1 cellular context compared by ENCODE assay signal in the genomic region with DNA sequence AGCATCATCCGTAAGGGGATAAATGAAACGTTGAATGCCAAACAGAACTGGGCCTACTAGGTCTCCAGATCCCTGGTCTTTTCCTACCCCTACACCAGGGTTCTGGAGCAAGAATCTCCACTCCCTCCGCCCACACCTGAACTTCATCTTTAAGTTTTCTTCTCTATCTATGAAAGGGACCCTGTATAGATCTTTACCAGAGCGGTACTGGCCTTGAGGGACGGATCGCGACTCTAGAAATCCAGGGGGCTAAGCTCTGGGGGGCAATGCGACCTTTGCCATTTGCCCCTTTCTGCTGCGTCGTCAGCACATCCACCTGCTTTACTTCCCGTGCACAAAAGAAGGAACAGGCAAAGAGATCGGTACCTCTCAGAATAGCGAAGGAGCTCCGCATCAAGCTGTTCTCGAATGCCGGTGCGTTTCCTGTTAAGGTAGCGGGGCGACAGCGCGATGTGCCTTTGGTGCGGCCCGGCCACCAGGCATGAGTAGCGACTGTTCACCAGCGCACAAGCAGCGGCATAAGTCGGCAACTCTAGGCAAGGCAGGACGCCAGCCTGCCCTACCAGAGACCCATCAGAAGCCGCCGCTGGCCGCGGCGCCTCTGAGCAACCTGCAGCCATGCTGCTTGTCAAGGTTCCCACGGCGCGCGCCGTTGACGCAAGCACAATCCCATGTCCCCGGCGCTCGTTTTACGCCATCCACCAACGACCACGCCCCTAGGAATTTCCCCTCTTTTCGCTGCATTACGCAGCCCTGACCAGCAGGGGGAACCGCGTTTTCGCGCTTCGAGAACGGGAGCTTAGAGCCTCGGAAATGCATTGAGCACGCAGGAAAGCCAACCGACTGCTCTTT.
A peak's percentile ranks its signal among the peaks of the same experiment; 100 is the strongest.
TF ChIP-seq lines count a peak whose summit lies in the region.

A gene with protein sequence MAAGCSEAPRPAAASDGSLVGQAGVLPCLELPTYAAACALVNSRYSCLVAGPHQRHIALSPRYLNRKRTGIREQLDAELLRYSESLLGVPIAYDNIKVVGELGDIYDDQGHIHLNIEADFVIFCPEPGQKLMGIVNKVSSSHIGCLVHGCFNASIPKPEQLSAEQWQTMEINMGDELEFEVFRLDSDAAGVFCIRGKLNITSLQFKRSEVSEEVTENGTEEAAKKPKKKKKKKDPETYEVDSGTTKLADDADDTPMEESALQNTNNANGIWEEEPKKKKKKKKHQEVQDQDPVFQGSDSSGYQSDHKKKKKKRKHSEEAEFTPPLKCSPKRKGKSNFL (minus strand): TSS at position 641 of the 852 bp plus-strand sequence. CDS start 21 bp downstream, at position 620.

TF ChIP-seq in GM12878, 131 proteins besides CTCF, POLR2A, EP300 and RAD21 (continued from another document and continues in another):
- TF ChIP-seq, protein P1, sequence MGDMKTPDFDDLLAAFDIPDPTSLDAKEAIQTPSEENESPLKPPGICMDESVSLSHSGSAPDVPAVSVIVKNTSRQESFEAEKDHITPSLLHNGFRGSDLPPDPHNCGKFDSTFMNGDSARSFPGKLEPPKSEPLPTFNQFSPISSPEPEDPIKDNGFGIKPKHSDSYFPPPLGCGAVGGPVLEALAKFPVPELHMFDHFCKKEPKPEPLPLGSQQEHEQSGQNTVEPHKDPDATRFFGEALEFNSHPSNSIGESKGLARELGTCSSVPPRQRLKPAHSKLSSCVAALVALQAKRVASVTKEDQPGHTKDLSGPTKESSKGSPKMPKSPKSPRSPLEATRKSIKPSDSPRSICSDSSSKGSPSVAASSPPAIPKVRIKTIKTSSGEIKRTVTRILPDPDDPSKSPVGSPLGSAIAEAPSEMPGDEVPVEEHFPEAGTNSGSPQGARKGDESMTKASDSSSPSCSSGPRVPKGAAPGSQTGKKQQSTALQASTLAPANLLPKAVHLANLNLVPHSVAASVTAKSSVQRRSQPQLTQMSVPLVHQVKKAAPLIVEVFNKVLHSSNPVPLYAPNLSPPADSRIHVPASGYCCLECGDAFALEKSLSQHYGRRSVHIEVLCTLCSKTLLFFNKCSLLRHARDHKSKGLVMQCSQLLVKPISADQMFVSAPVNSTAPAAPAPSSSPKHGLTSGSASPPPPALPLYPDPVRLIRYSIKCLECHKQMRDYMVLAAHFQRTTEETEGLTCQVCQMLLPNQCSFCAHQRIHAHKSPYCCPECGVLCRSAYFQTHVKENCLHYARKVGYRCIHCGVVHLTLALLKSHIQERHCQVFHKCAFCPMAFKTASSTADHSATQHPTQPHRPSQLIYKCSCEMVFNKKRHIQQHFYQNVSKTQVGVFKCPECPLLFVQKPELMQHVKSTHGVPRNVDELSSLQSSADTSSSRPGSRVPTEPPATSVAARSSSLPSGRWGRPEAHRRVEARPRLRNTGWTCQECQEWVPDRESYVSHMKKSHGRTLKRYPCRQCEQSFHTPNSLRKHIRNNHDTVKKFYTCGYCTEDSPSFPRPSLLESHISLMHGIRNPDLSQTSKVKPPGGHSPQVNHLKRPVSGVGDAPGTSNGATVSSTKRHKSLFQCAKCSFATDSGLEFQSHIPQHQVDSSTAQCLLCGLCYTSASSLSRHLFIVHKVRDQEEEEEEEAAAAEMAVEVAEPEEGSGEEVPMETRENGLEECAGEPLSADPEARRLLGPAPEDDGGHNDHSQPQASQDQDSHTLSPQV (IDR thresholded peaks at IDR 0.05): no peak
- TF ChIP-seq ZZZ3 (IDR thresholded peaks at IDR 0.05; ENCODE audit: control insufficient read depth, insufficient read length, low read depth) (no peak), CBFB (IDR thresholded peaks at IDR 0.05; ENCODE audit: low read depth) (no peak), SMC3 (IDR thresholded peaks at IDR 0.05; ENCODE audit: borderline replicate concordance, low read length) (peak; percentile 42), MEF2B (IDR thresholded peaks at IDR 0.05; ENCODE audit: partially characterized antibody, poor library complexity, severe bottlenecking) (no peak), ZNF207 (IDR thresholded peaks at IDR 0.05; ENCODE audit: borderline replicate concordance) (peak; percentile 46; the same call in 1 of the 2 replicates), BACH1 (IDR thresholded peaks at IDR 0.05; ENCODE audit: borderline replicate concordance) (0 out of 2 replicates have a peak, but pooled peaks have one; percentile 41), BMI1 (IDR thresholded peaks at IDR 0.05; ENCODE audit: borderline replicate concordance) (no peak), IKZF2 (IDR thresholded peaks at IDR 0.05) (no peak; a peak in 1 of 4 replicates), FOXM1 (IDR thresholded peaks at IDR 0.05; ENCODE audit: low read depth, low read length) (0 out of 2 replicates have a peak, but pooled peaks have one; percentile 26)
- TF ChIP-seq, protein P2, sequence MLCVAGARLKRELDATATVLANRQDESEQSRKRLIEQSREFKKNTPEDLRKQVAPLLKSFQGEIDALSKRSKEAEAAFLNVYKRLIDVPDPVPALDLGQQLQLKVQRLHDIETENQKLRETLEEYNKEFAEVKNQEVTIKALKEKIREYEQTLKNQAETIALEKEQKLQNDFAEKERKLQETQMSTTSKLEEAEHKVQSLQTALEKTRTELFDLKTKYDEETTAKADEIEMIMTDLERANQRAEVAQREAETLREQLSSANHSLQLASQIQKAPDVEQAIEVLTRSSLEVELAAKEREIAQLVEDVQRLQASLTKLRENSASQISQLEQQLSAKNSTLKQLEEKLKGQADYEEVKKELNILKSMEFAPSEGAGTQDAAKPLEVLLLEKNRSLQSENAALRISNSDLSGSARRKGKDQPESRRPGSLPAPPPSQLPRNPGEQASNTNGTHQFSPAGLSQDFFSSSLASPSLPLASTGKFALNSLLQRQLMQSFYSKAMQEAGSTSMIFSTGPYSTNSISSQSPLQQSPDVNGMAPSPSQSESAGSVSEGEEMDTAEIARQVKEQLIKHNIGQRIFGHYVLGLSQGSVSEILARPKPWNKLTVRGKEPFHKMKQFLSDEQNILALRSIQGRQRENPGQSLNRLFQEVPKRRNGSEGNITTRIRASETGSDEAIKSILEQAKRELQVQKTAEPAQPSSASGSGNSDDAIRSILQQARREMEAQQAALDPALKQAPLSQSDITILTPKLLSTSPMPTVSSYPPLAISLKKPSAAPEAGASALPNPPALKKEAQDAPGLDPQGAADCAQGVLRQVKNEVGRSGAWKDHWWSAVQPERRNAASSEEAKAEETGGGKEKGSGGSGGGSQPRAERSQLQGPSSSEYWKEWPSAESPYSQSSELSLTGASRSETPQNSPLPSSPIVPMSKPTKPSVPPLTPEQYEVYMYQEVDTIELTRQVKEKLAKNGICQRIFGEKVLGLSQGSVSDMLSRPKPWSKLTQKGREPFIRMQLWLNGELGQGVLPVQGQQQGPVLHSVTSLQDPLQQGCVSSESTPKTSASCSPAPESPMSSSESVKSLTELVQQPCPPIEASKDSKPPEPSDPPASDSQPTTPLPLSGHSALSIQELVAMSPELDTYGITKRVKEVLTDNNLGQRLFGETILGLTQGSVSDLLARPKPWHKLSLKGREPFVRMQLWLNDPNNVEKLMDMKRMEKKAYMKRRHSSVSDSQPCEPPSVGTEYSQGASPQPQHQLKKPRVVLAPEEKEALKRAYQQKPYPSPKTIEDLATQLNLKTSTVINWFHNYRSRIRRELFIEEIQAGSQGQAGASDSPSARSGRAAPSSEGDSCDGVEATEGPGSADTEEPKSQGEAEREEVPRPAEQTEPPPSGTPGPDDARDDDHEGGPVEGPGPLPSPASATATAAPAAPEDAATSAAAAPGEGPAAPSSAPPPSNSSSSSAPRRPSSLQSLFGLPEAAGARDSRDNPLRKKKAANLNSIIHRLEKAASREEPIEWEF (IDR thresholded peaks at IDR 0.05; ENCODE audit: insufficient replicate concordance, low read depth, low read length): no peak
- TF ChIP-seq, protein P3, sequence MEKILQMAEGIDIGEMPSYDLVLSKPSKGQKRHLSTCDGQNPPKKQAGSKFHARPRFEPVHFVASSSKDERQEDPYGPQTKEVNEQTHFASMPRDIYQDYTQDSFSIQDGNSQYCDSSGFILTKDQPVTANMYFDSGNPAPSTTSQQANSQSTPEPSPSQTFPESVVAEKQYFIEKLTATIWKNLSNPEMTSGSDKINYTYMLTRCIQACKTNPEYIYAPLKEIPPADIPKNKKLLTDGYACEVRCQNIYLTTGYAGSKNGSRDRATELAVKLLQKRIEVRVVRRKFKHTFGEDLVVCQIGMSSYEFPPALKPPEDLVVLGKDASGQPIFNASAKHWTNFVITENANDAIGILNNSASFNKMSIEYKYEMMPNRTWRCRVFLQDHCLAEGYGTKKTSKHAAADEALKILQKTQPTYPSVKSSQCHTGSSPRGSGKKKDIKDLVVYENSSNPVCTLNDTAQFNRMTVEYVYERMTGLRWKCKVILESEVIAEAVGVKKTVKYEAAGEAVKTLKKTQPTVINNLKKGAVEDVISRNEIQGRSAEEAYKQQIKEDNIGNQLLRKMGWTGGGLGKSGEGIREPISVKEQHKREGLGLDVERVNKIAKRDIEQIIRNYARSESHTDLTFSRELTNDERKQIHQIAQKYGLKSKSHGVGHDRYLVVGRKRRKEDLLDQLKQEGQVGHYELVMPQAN (conservative IDR thresholded peaks at IDR 0.05): peak; percentile 92
- TF ChIP-seq, protein P4, sequence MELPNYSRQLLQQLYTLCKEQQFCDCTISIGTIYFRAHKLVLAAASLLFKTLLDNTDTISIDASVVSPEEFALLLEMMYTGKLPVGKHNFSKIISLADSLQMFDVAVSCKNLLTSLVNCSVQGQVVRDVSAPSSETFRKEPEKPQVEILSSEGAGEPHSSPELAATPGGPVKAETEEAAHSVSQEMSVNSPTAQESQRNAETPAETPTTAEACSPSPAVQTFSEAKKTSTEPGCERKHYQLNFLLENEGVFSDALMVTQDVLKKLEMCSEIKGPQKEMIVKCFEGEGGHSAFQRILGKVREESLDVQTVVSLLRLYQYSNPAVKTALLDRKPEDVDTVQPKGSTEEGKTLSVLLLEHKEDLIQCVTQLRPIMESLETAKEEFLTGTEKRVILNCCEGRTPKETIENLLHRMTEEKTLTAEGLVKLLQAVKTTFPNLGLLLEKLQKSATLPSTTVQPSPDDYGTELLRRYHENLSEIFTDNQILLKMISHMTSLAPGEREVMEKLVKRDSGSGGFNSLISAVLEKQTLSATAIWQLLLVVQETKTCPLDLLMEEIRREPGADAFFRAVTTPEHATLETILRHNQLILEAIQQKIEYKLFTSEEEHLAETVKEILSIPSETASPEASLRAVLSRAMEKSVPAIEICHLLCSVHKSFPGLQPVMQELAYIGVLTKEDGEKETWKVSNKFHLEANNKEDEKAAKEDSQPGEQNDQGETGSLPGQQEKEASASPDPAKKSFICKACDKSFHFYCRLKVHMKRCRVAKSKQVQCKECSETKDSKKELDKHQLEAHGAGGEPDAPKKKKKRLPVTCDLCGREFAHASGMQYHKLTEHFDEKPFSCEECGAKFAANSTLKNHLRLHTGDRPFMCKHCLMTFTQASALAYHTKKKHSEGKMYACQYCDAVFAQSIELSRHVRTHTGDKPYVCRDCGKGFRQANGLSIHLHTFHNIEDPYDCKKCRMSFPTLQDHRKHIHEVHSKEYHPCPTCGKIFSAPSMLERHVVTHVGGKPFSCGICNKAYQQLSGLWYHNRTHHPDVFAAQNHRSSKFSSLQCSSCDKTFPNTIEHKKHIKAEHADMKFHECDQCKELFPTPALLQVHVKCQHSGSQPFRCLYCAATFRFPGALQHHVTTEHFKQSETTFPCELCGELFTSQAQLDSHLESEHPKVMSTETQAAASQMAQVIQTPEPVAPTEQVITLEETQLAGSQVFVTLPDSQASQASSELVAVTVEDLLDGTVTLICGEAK (IDR thresholded peaks at IDR 0.05; ENCODE audit: borderline replicate concordance): no peak
- TF ChIP-seq, protein P5, sequence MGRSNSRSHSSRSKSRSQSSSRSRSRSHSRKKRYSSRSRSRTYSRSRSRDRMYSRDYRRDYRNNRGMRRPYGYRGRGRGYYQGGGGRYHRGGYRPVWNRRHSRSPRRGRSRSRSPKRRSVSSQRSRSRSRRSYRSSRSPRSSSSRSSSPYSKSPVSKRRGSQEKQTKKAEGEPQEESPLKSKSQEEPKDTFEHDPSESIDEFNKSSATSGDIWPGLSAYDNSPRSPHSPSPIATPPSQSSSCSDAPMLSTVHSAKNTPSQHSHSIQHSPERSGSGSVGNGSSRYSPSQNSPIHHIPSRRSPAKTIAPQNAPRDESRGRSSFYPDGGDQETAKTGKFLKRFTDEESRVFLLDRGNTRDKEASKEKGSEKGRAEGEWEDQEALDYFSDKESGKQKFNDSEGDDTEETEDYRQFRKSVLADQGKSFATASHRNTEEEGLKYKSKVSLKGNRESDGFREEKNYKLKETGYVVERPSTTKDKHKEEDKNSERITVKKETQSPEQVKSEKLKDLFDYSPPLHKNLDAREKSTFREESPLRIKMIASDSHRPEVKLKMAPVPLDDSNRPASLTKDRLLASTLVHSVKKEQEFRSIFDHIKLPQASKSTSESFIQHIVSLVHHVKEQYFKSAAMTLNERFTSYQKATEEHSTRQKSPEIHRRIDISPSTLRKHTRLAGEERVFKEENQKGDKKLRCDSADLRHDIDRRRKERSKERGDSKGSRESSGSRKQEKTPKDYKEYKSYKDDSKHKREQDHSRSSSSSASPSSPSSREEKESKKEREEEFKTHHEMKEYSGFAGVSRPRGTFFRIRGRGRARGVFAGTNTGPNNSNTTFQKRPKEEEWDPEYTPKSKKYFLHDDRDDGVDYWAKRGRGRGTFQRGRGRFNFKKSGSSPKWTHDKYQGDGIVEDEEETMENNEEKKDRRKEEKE (IDR thresholded peaks at IDR 0.05): no peak
- TF ChIP-seq, protein P6, sequence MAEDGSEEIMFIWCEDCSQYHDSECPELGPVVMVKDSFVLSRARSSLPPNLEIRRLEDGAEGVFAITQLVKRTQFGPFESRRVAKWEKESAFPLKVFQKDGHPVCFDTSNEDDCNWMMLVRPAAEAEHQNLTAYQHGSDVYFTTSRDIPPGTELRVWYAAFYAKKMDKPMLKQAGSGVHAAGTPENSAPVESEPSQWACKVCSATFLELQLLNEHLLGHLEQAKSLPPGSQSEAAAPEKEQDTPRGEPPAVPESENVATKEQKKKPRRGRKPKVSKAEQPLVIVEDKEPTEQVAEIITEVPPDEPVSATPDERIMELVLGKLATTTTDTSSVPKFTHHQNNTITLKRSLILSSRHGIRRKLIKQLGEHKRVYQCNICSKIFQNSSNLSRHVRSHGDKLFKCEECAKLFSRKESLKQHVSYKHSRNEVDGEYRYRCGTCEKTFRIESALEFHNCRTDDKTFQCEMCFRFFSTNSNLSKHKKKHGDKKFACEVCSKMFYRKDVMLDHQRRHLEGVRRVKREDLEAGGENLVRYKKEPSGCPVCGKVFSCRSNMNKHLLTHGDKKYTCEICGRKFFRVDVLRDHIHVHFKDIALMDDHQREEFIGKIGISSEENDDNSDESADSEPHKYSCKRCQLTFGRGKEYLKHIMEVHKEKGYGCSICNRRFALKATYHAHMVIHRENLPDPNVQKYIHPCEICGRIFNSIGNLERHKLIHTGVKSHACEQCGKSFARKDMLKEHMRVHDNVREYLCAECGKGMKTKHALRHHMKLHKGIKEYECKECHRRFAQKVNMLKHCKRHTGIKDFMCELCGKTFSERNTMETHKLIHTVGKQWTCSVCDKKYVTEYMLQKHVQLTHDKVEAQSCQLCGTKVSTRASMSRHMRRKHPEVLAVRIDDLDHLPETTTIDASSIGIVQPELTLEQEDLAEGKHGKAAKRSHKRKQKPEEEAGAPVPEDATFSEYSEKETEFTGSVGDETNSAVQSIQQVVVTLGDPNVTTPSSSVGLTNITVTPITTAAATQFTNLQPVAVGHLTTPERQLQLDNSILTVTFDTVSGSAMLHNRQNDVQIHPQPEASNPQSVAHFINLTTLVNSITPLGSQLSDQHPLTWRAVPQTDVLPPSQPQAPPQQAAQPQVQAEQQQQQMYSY (CRISPR knock-in tag; IDR thresholded peaks at IDR 0.05): no peak
- TF ChIP-seq, protein P7, sequence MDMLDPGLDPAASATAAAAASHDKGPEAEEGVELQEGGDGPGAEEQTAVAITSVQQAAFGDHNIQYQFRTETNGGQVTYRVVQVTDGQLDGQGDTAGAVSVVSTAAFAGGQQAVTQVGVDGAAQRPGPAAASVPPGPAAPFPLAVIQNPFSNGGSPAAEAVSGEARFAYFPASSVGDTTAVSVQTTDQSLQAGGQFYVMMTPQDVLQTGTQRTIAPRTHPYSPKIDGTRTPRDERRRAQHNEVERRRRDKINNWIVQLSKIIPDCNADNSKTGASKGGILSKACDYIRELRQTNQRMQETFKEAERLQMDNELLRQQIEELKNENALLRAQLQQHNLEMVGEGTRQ (IDR thresholded peaks at IDR 0.05; ENCODE audit: borderline replicate concordance, low read depth, low read length): no peak; the same call in 1 of the 2 replicates
